ENCODE assay signal across 2 cellular contexts in genomic region chr2:70123051-70123828, GRCh38.
TF ChIP-seq lines count a peak whose summit lies in the region.

No MANE protein-coding gene starts in this region.

TF ChIP-seq in PFSK-1, 5 proteins besides CTCF, POLR2A, EP300 and RAD21 (continued from another document):
- TF ChIP-seq SIN3A (IDR thresholded peaks at IDR 0.05; ENCODE audit: borderline replicate concordance, insufficient read depth, low read length) (no peak), TAF1 (IDR thresholded peaks at IDR 0.05; ENCODE audit: borderline replicate concordance, insufficient read depth, low read length) (0 out of 2 replicates have a peak, but pooled peaks have one; percentile 69), POLR2AphosphoS5 (IDR thresholded peaks at IDR 0.05; ENCODE audit: low read depth, low read length) (peak; percentile 58), FOXP2 (optimal IDR thresholded peaks at IDR 0.05; ENCODE audit: borderline replicate concordance, extremely low read depth, extremely low read length, insufficient read depth) (no peak)

TF ChIP-seq in H1, 55 proteins besides CTCF, POLR2A, EP300 and RAD21 (continued from another document):
- peak; percentile 98 for TF ChIP-seq KDM1A (IDR thresholded peaks at IDR 0.05; ENCODE audit: borderline replicate concordance, low read length)
- no peak for TF ChIP-seq ATF3 (IDR thresholded peaks at IDR 0.05; ENCODE audit: insufficient read depth, low read depth, low read length)
- no peak for TF ChIP-seq NANOG (IDR thresholded peaks at IDR 0.05; ENCODE audit: insufficient read depth, low read depth, low read length, poor library complexity, severe bottlenecking)
- TF ChIP-seq SP1 (IDR thresholded peaks at IDR 0.05; ENCODE audit: low read depth, low read length) = no peak
- TF ChIP-seq RNF2 (IDR thresholded peaks at IDR 0.05; ENCODE audit: borderline replicate concordance, low read depth, low read length, missing control alignments, poor library complexity, severe bottlenecking) = no peak
- no peak for TF ChIP-seq SAP30 (IDR thresholded peaks at IDR 0.05; ENCODE audit: insufficient read depth, insufficient replicate concordance, low read length)
- TF ChIP-seq CTBP2 (IDR thresholded peaks at IDR 0.05; ENCODE audit: borderline replicate concordance, insufficient read depth, insufficient read length, low read length) = no peak
- TF ChIP-seq ZNF274 (IDR thresholded peaks at IDR 0.05; ENCODE audit: borderline replicate concordance, extremely low read depth, low read length) = no peak
- no peak for TF ChIP-seq KDM5A (IDR thresholded peaks at IDR 0.05; ENCODE audit: low read length)
- peak; percentile 88 for TF ChIP-seq TBP (IDR thresholded peaks at IDR 0.05; ENCODE audit: low read depth, low read length)
- TF ChIP-seq USF2 (IDR thresholded peaks at IDR 0.05; ENCODE audit: low read length) = peak; percentile 34; the same call in 1 of the 2 replicates
- TF ChIP-seq ATF2 (IDR thresholded peaks at IDR 0.05; ENCODE audit: low read length) = peak; percentile 31; the same call in 1 of the 2 replicates
- no peak for TF ChIP-seq SIN3A (conservative IDR thresholded peaks at IDR 0.05 in 1 of 2, IDR thresholded peaks at IDR 0.05 in 1 of 2; ENCODE audit: low read depth in 1 of 2, low read length in 2 of 2)
- TF ChIP-seq YY1 (IDR thresholded peaks at IDR 0.05; ENCODE audit: low read depth, low read length) = no peak
- TF ChIP-seq BCL11A (IDR thresholded peaks at IDR 0.05; ENCODE audit: low read depth in 2 of 2, low read length in 2 of 2) = no peak
- no peak for TF ChIP-seq MAFK (IDR thresholded peaks at IDR 0.05; ENCODE audit: low read depth, low read length)
- no peak for TF ChIP-seq FOSL1 (IDR thresholded peaks at IDR 0.05; ENCODE audit: insufficient read depth, low read depth, low read length)
- TF ChIP-seq SUZ12 (IDR thresholded peaks at IDR 0.05; ENCODE audit: low read length) = no peak
- TF ChIP-seq BRCA1 (IDR thresholded peaks at IDR 0.05; ENCODE audit: low read depth, low read length) = no peak
- peak; percentile 99 for TF ChIP-seq POLR2AphosphoS5 (IDR thresholded peaks at IDR 0.05; ENCODE audit: low read depth, low read length)
- TF ChIP-seq JUND (IDR thresholded peaks at IDR 0.05; ENCODE audit: low read length) = no peak
- no peak for TF ChIP-seq SP2 (IDR thresholded peaks at IDR 0.05; ENCODE audit: low read length)
- TF ChIP-seq CHD7 (IDR thresholded peaks at IDR 0.05; ENCODE audit: insufficient replicate concordance, low read length) = no peak
- TF ChIP-seq CHD2 (IDR thresholded peaks at IDR 0.05; ENCODE audit: low read length) = no peak
- TF ChIP-seq GABPA (IDR thresholded peaks at IDR 0.05; ENCODE audit: borderline replicate concordance, insufficient read depth, low read length) = no peak
- TF ChIP-seq E2F6 (IDR thresholded peaks at IDR 0.05) = no peak; the same call in 1 of the 2 replicates
- peak; percentile 93 for TF ChIP-seq TAF1 (IDR thresholded peaks at IDR 0.05; ENCODE audit: low read depth, low read length)
